ENCODE assay signal across 24 cellular contexts in genomic region chr1:27687906-27688305, GRCh38. TPM values are rescaled to one million over a fixed set of nuclear protein-coding genes. Genes with fewer than 3 reads are reported as not detected.
"Had no signal": no experiment of that assay in that cellular context is flagged by ENCODE, and none has a peak within 500 bp of the region (broad histone marks: within the 10 kb centered on the region; RNA-seq: fewer than 3 reads in every experiment).

No MANE protein-coding gene starts in this region.

- ATAC-seq: Panc1 had no signal

- DNase-seq: Karpas-422, KG1, MG63, NCI-H1092, NCI-H1105 treated with DMSO at 0.1 percent for 48 hours, NCI-H1417 treated with DMSO at 0.1 percent for 48 hours, NCI-H146, NCI-H187, NCI-H2029, NCI-H2081 treated with DMSO at 0.1 percent for 48 hours, NCI-H2171, NCI-H226, NCI-H446, NCI-H510A, NCI-H524 treated with DMSO at 0.1 percent for 48 hours, NCI-H69, NCI-H774, SHP77 treated with DMSO at 0.1 percent for 48 hours had no signal

- H3K9me3 ChIP-seq: MG63, SJSA1 had no signal

- H3K4me3 ChIP-seq: MG63, SJSA1, SK-N-MC had no signal

- H3K36me3 ChIP-seq: MG63, SJSA1 had no signal

- FAIRE-seq: HTR-8/SVneo had no signal

- H3K27me3 ChIP-seq: MG63, SJSA1 had no signal

- H3K27ac ChIP-seq: HL-60, RWPE1, SJSA1, SK-N-MC had no signal

RNA-seq across cellular contexts. Expression of gene FGR, which starts 52.9 kb away (rescaled TPM):
- total RNA-seq: SJSA1 had no signal
